Comparison of ENCODE assay signal across 12 cellular contexts in genomic region chr11:83161610-83162199, GRCh38. TPM values are rescaled to one million over a fixed set of nuclear protein-coding genes. Genes with fewer than 3 reads are reported as not detected.
A peak's percentile ranks its signal among the peaks of the same experiment; 100 is the strongest.
DNase-seq lines count a peak whose midpoint lies in the region; ATAC-seq and TF ChIP-seq lines count a peak whose summit lies in the region.
"Had no signal": no experiment of that assay in that cellular context is flagged by ENCODE, and none has a peak within 500 bp of the region (broad histone marks: within the 10 kb centered on the region; RNA-seq: fewer than 3 reads in every experiment).

No MANE protein-coding gene starts in this region.

- CTCF ChIA-PET in CD4-positive, alpha-beta memory T cell (lab: Charles Lee; ENCODE audit: partially characterized antibody) = interaction anchor here (2.9 kb wide), 1 partner anchor 88 kb away, joined by 11 read pairs; no protein-coding TSS in a partner anchor
- CTCF ChIA-PET in mammary epithelial cell (lab: Charles Lee; ENCODE audit: low non-redundant PET) = interaction anchor here (0.7 kb wide), 1 partner anchor 114 kb away, joined by 6 read pairs; no protein-coding TSS in a partner anchor

- 0% methylated on average over 1 of the region's 1 CpG for WGBS in mammary epithelial cell (ENCODE audit: low coverage, missing lambda C conversion rate)

- peak overlapping the region; percentile 38 to 99 (median 67) for H3K27ac Mint-ChIP-seq in CD4-positive, alpha-beta memory T cell
- no peak overlapping the region for H3K27ac Mint-ChIP-seq in glutamatergic neuron (ENCODE audit: unreplicated experiment)

- ATAC-seq in HG03039 (IDR thresholded peaks at IDR 0.05; ENCODE audit: unreplicated experiment) (no peak), HG02610 (IDR thresholded peaks at IDR 0.05; ENCODE audit: unreplicated experiment) (no peak)

- no peaks in the 10 kb centered on the region for H3K27me3 ChIP-seq in CD4-positive, alpha-beta memory T cell (ENCODE audit: insufficient read depth, low read length)
- H3K27me3 ChIP-seq in Loucy (ENCODE audit: insufficient read depth, low read length, poor library complexity, severe bottlenecking) (peaks cover 9% of the 10 kb centered on the region), mammary epithelial cell (ENCODE audit: insufficient read depth, low read length) (no peaks in the 10 kb centered on the region), neural cell (ENCODE audit: insufficient read depth, low read depth, low read length) (no peaks in the 10 kb centered on the region)
- H3K27me3 ChIP-seq: left lung had no signal

- no peaks in the 10 kb centered on the region for H3K9me3 ChIP-seq in CD4-positive, alpha-beta memory T cell (ENCODE audit: control insufficient read depth in 1 of 2, low read length in 2 of 2)
- H3K9me3 ChIP-seq in Loucy (ENCODE audit: insufficient read depth, low read depth, low read length) (no peaks in the 10 kb centered on the region), mammary epithelial cell (replicated peaks; ENCODE audit: insufficient read depth, low read length) (no peaks in the 10 kb centered on the region), neural cell (ENCODE audit: low read length) (no peaks in the 10 kb centered on the region)
- H3K9me3 ChIP-seq: left lung had no signal

- H3K4me1 ChIP-seq in CD4-positive, alpha-beta memory T cell (ENCODE audit: insufficient read depth, low read length) = peaks cover 59% of the 10 kb centered on the region
- H3K4me1 ChIP-seq in Loucy (ENCODE audit: insufficient read depth, low read length, poor library complexity, severe bottlenecking) (peaks cover 52% of the 10 kb centered on the region), mammary epithelial cell (ENCODE audit: insufficient read depth, low read length) (peaks cover 14% of the 10 kb centered on the region)

- peak overlapping the region in 1 of 2 donors; percentile 30 for H3K4me3 ChIP-seq in CD4-positive, alpha-beta memory T cell (ENCODE audit: low read length in 2 of 2)
- H3K4me3 ChIP-seq in Loucy (ENCODE audit: low read length, poor library complexity, severe bottlenecking) (peak overlapping the region; percentile 99), mammary epithelial cell (replicated peaks in 1 of 3; ENCODE audit: insufficient read depth in 1 of 3, low read depth in 2 of 3, low read length in 3 of 3) (peak overlapping the region in 2 of 3 experiments; percentile 1 to 9), neural cell (ENCODE audit: low read length) (peak overlapping the region; percentile 92)

- dilution Hi-C loops in mammary epithelial cell (cut with HindIII; ENCODE audit: low sequenced_read_pairs) = no loop called here

- no peak for TF ChIP-seq EP300 in neural cell (conservative IDR thresholded peaks at IDR 0.05; ENCODE audit: poor library complexity, severe bottlenecking)

- peaks cover 26% of the 10 kb centered on the region for H3K36me3 ChIP-seq in CD4-positive, alpha-beta memory T cell (ENCODE audit: insufficient read depth, low read length)
- H3K36me3 ChIP-seq in Loucy (ENCODE audit: insufficient read depth, low read length) = peaks cover 45% of the 10 kb centered on the region
- peaks cover 21% of the 10 kb centered on the region for H3K36me3 ChIP-seq in mammary epithelial cell (ENCODE audit: insufficient read depth, low read length)
- H3K36me3 ChIP-seq in neural cell (ENCODE audit: insufficient read depth, low read length) = peaks cover 3% of the 10 kb centered on the region

- H3K9ac ChIP-seq in Loucy (ENCODE audit: low read depth, low read length, poor library complexity, severe bottlenecking) (peak overlapping the region; percentile 100), mammary epithelial cell (ENCODE audit: insufficient read depth, low read length) (no peak overlapping the region), neural cell (ENCODE audit: low read length) (no peak overlapping the region)

- in situ Hi-C loops in mammary epithelial cell (cut with MboI; ENCODE audit: low sequenced_read_pairs in 2 of 2) = loop anchor here in 1 of 2 donors (10.0 kb wide), 1 partner anchor 257 kb away; the partner anchor contains the start of genes DDIAS and PRCP

- no TSS peak for BruUV-seq in mammary epithelial cell (replicated peaks; lab: Mats Ljungman, UMichigan)

- TF ChIP-seq CTCF in Loucy (conservative IDR thresholded peaks at IDR 0.05; ENCODE audit: low read length) = no peak
- no peak for TF ChIP-seq CTCF in mammary epithelial cell (conservative IDR thresholded peaks at IDR 0.05 in 1 of 2, IDR thresholded peaks at IDR 0.05 in 1 of 2; ENCODE audit: extremely low read depth in 1 of 2, insufficient read depth in 1 of 2, low read depth in 1 of 2, low read length in 2 of 2)
- no peak for TF ChIP-seq CTCF in neural cell (IDR thresholded peaks at IDR 0.05; ENCODE audit: poor library complexity, severe bottlenecking)
- no peak for TF ChIP-seq CTCF in glutamatergic neuron (IDR thresholded peaks at IDR 0.05; ENCODE audit: partially characterized antibody, unreplicated experiment)

- H3K4me1 Mint-ChIP-seq in CD4-positive, alpha-beta memory T cell = peaks cover 45 to 81% (median 57%) of the 10 kb centered on the region in 4 donors
- peaks cover 15% of the 10 kb centered on the region for H3K4me1 Mint-ChIP-seq in glutamatergic neuron (ENCODE audit: low read depth, unreplicated experiment)

- H3K79me2 ChIP-seq in Loucy (ENCODE audit: insufficient read depth, low read length) = peaks cover 96% of the 10 kb centered on the region
- H3K79me2 ChIP-seq in mammary epithelial cell (ENCODE audit: insufficient read depth, low read length) = peaks cover 94% of the 10 kb centered on the region
- peaks cover 70% of the 10 kb centered on the region for H3K79me2 ChIP-seq in neural cell (replicated peaks; ENCODE audit: insufficient read depth, low read length)

- no peaks in the 10 kb centered on the region for H3K27me3 Mint-ChIP-seq in CD4-positive, alpha-beta memory T cell
- peaks cover 1% of the 10 kb centered on the region for H3K27me3 Mint-ChIP-seq in glutamatergic neuron (ENCODE audit: unreplicated experiment)

- peak overlapping the region; percentile 98 for H3K27ac ChIP-seq in CD4-positive, alpha-beta memory T cell (ENCODE audit: low read depth, low read length)
- no peak overlapping the region for H3K27ac ChIP-seq in mammary epithelial cell (ENCODE audit: insufficient read depth, low read depth, low read length)
- no peak overlapping the region for H3K27ac ChIP-seq in neural cell (ENCODE audit: low read length)
- H3K27ac ChIP-seq: left lung had no signal

- no peaks in the 10 kb centered on the region for H3F3A ChIP-seq in Loucy (ENCODE audit: low read depth)
- H3F3A ChIP-seq in neural cell (ENCODE audit: insufficient read depth, low read length, poor library complexity, severe bottlenecking) = no peaks in the 10 kb centered on the region

- H3K9me2 ChIP-seq in Loucy (replicated peaks; ENCODE audit: low read depth, low read length) = no peaks in the 10 kb centered on the region
- no peaks in the 10 kb centered on the region for H3K9me2 ChIP-seq in neural cell (ENCODE audit: insufficient read depth, low read length)

- H4K20me1 ChIP-seq in Loucy (ENCODE audit: insufficient read depth, low read length, poor library complexity, severe bottlenecking) = peaks cover 95% of the 10 kb centered on the region
- H4K20me1 ChIP-seq in mammary epithelial cell (ENCODE audit: insufficient read depth, low read length) = peaks cover 11% of the 10 kb centered on the region
- peaks cover 10% of the 10 kb centered on the region for H4K20me1 ChIP-seq in neural cell (ENCODE audit: insufficient read depth)

- no peak for TF ChIP-seq RAD21 in neural cell (conservative IDR thresholded peaks at IDR 0.05)

- no peak overlapping the region for H2AFZ ChIP-seq in Loucy (ENCODE audit: low read length)
- H2AFZ ChIP-seq in mammary epithelial cell (ENCODE audit: low read depth, low read length) = no peak overlapping the region
- no peak overlapping the region for H2AFZ ChIP-seq in neural cell (ENCODE audit: low read depth, low read length)

- H3K9me3 Mint-ChIP-seq in CD4-positive, alpha-beta memory T cell = peaks cover 0 to 3% (median 0%) of the 10 kb centered on the region in 8 donors
- H3K9me3 Mint-ChIP-seq in glutamatergic neuron (ENCODE audit: unreplicated experiment) = peaks cover 3% of the 10 kb centered on the region

- H3K4me3 Mint-ChIP-seq in CD4-positive, alpha-beta memory T cell = peak overlapping the region; percentile 56 to 100 (median 76)
- no peak overlapping the region for H3K4me3 Mint-ChIP-seq in glutamatergic neuron (ENCODE audit: unreplicated experiment)

- no peak for DNase-seq in CD4-positive, alpha-beta memory T cell
- DNase-seq in mammary epithelial cell (no peak), NCI-H1694 (lab: John Stamatoyannopoulos, UW) (no peak), glutamatergic neuron (no peak)
- DNase-seq: amniotic stem cell; left lung; NCI-H524 treated with DMSO at 0.1 percent for 48 hours; stimulated activated naive CD4-positive, alpha-beta T cell treated with Interleukin-2 at 50 U/mL for 16 hours had no signal

- intact Hi-C loops in CD4-positive, alpha-beta memory T cell (cut with micrococcal nuclease) = no loop called here
- intact Hi-C loops in mammary epithelial cell (cut with micrococcal nuclease) = no loop called here

- POLR2A ChIA-PET in CD4-positive, alpha-beta memory T cell (lab: Charles Lee; ENCODE audit: partially characterized antibody) = interaction anchor here (1.0 to 7.1 kb wide), 8 partner anchors 10 to 261 kb away, joined by 3 to 188 read pairs (median 14); partner anchors contain the start of genes ANKRD42, DDIAS, PRCP and RAB30

- H3K4me2 ChIP-seq in Loucy (ENCODE audit: low read depth, low read length, poor library complexity, severe bottlenecking) = peak overlapping the region; percentile 94
- peak overlapping the region; percentile 72 for H3K4me2 ChIP-seq in mammary epithelial cell (ENCODE audit: insufficient read depth, low read depth, low read length)
- H3K4me2 ChIP-seq in neural cell (ENCODE audit: low read length) = peak overlapping the region; percentile 32

- peaks cover 36 to 71% of the 10 kb centered on the region in 2 donors for H3K36me3 Mint-ChIP-seq in CD4-positive, alpha-beta memory T cell
- peaks cover 5% of the 10 kb centered on the region for H3K36me3 Mint-ChIP-seq in glutamatergic neuron (ENCODE audit: unreplicated experiment)

TF ChIP-seq in neural cell, 6 proteins besides CTCF, POLR2A, EP300 and RAD21 (continues in another document):
- TF ChIP-seq EZH2 (IDR thresholded peaks at IDR 0.05; ENCODE audit: borderline replicate concordance, insufficient read depth, low read length, poor library complexity, severe bottlenecking) = no peak

RNA-seq across cellular contexts. Expression of gene PCF11, which starts 4.8 kb away (rescaled TPM):
- 100 to 1,000 TPM; 161 to 165 TPM for total RNA-seq in CD4-positive, alpha-beta memory T cell
- 10 to 100 TPM; 11.6 to 41.9 TPM for polyA plus RNA-seq in CD4-positive, alpha-beta memory T cell
- total RNA-seq in mammary epithelial cell = 10 to 100 TPM; 36.3 to 42.9 TPM
- polyA plus RNA-seq in mammary epithelial cell = 16.4 TPM
- 12.3 TPM for polyA minus RNA-seq in mammary epithelial cell
- polyA plus RNA-seq in neural cell = 81.7 and 82.4 TPM in 2 replicates
- polyA minus RNA-seq in neural cell = 141 and 171 TPM in 2 replicates
- 46.7 TPM for total RNA-seq in glutamatergic neuron (ENCODE audit: unreplicated experiment)

RNA-seq across cellular contexts. Expression of gene ANKRD42, which starts 31.8 kb away (rescaled TPM):
- 10 to 100 TPM in 1 of 2 experiments, 1 to 10 TPM in 1; 8.9 to 12.4 TPM for total RNA-seq in CD4-positive, alpha-beta memory T cell
- 1 to 10 TPM; 3.9 to 4.4 TPM for polyA plus RNA-seq in CD4-positive, alpha-beta memory T cell
- total RNA-seq in mammary epithelial cell (10 to 100 TPM in 1 of 2 donors, 1 to 10 TPM in 1; 9.6 to 11.5 TPM), glutamatergic neuron (ENCODE audit: unreplicated experiment) (2.2 TPM)
- polyA plus RNA-seq in mammary epithelial cell (3.6 TPM), neural cell (11.5 and 16.1 TPM in 2 replicates)
- polyA minus RNA-seq in mammary epithelial cell (1.8 TPM), neural cell (20.8 and 22.4 TPM in 2 replicates)

Comparison
In these comparisons a context has a peak if more than half of its experiments do, and no peak if none do; other contexts are left out.
1. H3K4me2 ChIP-seq: peak in every context shown above with its lines; median percentile 94 in Loucy; 72 in mammary epithelial cell; 32 in neural cell.